Comparison of ENCODE assay signal across 10 cellular contexts in genomic region chr9:129866373-129867137, GRCh38. TPM values are rescaled to one million over a fixed set of nuclear protein-coding genes. Genes with fewer than 3 reads are reported as not detected.
DNase-seq lines count a peak whose midpoint lies in the region; ATAC-seq and TF ChIP-seq lines count a peak whose summit lies in the region.
"Had no signal": no experiment of that assay in that cellular context is flagged by ENCODE, and none has a peak within 500 bp of the region (broad histone marks: within the 10 kb centered on the region; RNA-seq: fewer than 3 reads in every experiment).

No MANE protein-coding gene starts in this region.

- H3K4me1 Mint-ChIP-seq in Calu3 (ENCODE audit: low read depth, unreplicated experiment), result no peaks in the 10 kb centered on the region

- no peak overlapping the region for H3K4me3 Mint-ChIP-seq in Calu3 (ENCODE audit: low read depth, unreplicated experiment)

- DNase-seq in Right ventricle myocardium inferior (ENCODE audit: missing footprints), result peak; percentile 27
- DNase-seq in heart left ventricle, result no peak
- DNase-seq in activated CD8-positive, alpha-beta memory T cell treated with anti-CD3 and anti-CD28 coated beads, Interleukin-2, amount 50 U/mL, for 4 hours, result peak; percentile 59
- peak; percentile 89 for DNase-seq in foreskin melanocyte
- peak; percentile 29 for DNase-seq in superior temporal gyrus (ENCODE audit: extremely low spot score)
- no peak for DNase-seq in Calu3
- DNase-seq: NCI-H2029 had no signal

- peaks cover 8% of the 10 kb centered on the region for H3K36me3 Mint-ChIP-seq in Calu3 (ENCODE audit: insufficient read depth, unreplicated experiment)

- no peak overlapping the region for H3K27ac Mint-ChIP-seq in Calu3 (ENCODE audit: unreplicated experiment)

- TF ChIP-seq CTCF in heart left ventricle (IDR thresholded peaks at IDR 0.05) (no peak), Calu3 (IDR thresholded peaks at IDR 0.05; ENCODE audit: unreplicated experiment) (no peak)

- H3K36me3 ChIP-seq in heart left ventricle, result peaks cover 0 to 67% (median 46%) of the 10 kb centered on the region in 9 donors

- no peak overlapping the region for H3K4me3 ChIP-seq in heart left ventricle
- H3K4me3 ChIP-seq: hepatocyte had no signal

- H3K4me1 ChIP-seq in heart left ventricle, result peaks cover 0 to 31% (median 0%) of the 10 kb centered on the region in 12 donors

- H3K9me3 Mint-ChIP-seq in Calu3 (ENCODE audit: low read depth, unreplicated experiment), result no peaks in the 10 kb centered on the region

- no TSS peak for BruUV-seq in Calu3 (replicated peaks; lab: Mats Ljungman, UMichigan)

- no peaks in the 10 kb centered on the region for H3K9me3 ChIP-seq in heart left ventricle

- CTCF ChIA-PET in Calu3 (lab: Charles Lee), result no interaction called here

- H3K27me3 ChIP-seq in heart left ventricle, result no peaks in the 10 kb centered on the region
- H3K27me3 ChIP-seq: hepatocyte had no signal

- peak overlapping the region in 1 of 12 donors; percentile 58 for H3K27ac ChIP-seq in heart left ventricle
- H3K27ac ChIP-seq: hepatocyte had no signal

- WGBS in heart left ventricle, 4 donors, result 77 to 86% (median 84%) methylated on average over 12 to 17 of the region's 17 CpGs

- intact Hi-C loops in Right ventricle myocardium inferior (cut with DNase I) (no loop called here), heart left ventricle (cut with DNase I) (no loop called here), Calu3 (cut with micrococcal nuclease; ENCODE audit: unreplicated experiment) (no loop called here)

- H3K27me3 Mint-ChIP-seq in Calu3 (ENCODE audit: unreplicated experiment), result no peaks in the 10 kb centered on the region

- no peak for ATAC-seq in Right ventricle myocardium inferior
- ATAC-seq in heart left ventricle, result no peak
- no peak for ATAC-seq in esophagus mucosa
- no peak for ATAC-seq in GM21825 (IDR thresholded peaks at IDR 0.05; ENCODE audit: unreplicated experiment)

- no peak for TF ChIP-seq POLR2A in heart left ventricle (IDR thresholded peaks at IDR 0.05)

RNA-seq across cellular contexts. Expression of gene USP20, which starts 31.3 kb away (rescaled TPM):
- 14.0 TPM for total RNA-seq in Right ventricle myocardium inferior
- total RNA-seq in heart left ventricle, result 10 to 100 TPM in 7 of 9 donors, 1 to 10 TPM in 2; 9.5 to 19.7 (median 13.1) TPM
- 10 to 100 TPM in 1 of 2 donors, 1 to 10 TPM in 1; 9.4 to 12.1 TPM for polyA plus RNA-seq in heart left ventricle
- total RNA-seq in Calu3 (2022), result 11.3 and 14.9 TPM in 2 replicates
- 12.8 TPM for total RNA-seq in esophagus mucosa

RNA-seq across cellular contexts. Expression of gene C9orf78, which starts 31.5 kb away (rescaled TPM):
- total RNA-seq in Right ventricle myocardium inferior, result 32.0 TPM
- total RNA-seq in heart left ventricle, result 10 to 100 TPM; 28.4 to 54.8 (median 32.5) TPM
- polyA plus RNA-seq in heart left ventricle, result 10 to 100 TPM; 36.0 to 69.2 TPM
- 24.5 and 26.2 TPM in 2 replicates for total RNA-seq in Calu3 (2022)
- total RNA-seq in esophagus mucosa, result 25.1 TPM

RNA-seq across cellular contexts. Expression of gene TOR1A, which starts 42.6 kb away (rescaled TPM):
- total RNA-seq in Right ventricle myocardium inferior, result 12.2 TPM
- total RNA-seq in heart left ventricle, result 10 to 100 TPM; 11.0 to 27.3 (median 15.7) TPM
- polyA plus RNA-seq in heart left ventricle, result 10 to 100 TPM; 10.5 to 23.3 TPM
- total RNA-seq in Calu3 (2022), result 34.2 and 36.3 TPM in 2 replicates
- total RNA-seq in esophagus mucosa, result 15.5 TPM

Comparison
In these comparisons a context has a peak if more than half of its experiments do, and no peak if none do; other contexts are left out.
1. DNase-seq: peak in Right ventricle myocardium inferior (single experiment), activated CD8-positive, alpha-beta memory T cell treated with anti-CD3 and anti-CD28 coated beads, Interleukin-2, amount 50 U/mL, for 4 hours (single experiment), foreskin melanocyte (single experiment) and superior temporal gyrus (single experiment); none in heart left ventricle (0 of 5) and Calu3 (single experiment).